1 cellular context compared by ENCODE assay signal in genomic region chr5:72847989-72848473, GRCh38.
TF ChIP-seq lines count a peak whose summit lies in the region.

No MANE protein-coding gene starts in this region.

TF ChIP-seq in HEK293, 187 proteins besides CTCF, POLR2A, EP300 and RAD21 (continued from another document):
- TF ChIP-seq, protein P1, sequence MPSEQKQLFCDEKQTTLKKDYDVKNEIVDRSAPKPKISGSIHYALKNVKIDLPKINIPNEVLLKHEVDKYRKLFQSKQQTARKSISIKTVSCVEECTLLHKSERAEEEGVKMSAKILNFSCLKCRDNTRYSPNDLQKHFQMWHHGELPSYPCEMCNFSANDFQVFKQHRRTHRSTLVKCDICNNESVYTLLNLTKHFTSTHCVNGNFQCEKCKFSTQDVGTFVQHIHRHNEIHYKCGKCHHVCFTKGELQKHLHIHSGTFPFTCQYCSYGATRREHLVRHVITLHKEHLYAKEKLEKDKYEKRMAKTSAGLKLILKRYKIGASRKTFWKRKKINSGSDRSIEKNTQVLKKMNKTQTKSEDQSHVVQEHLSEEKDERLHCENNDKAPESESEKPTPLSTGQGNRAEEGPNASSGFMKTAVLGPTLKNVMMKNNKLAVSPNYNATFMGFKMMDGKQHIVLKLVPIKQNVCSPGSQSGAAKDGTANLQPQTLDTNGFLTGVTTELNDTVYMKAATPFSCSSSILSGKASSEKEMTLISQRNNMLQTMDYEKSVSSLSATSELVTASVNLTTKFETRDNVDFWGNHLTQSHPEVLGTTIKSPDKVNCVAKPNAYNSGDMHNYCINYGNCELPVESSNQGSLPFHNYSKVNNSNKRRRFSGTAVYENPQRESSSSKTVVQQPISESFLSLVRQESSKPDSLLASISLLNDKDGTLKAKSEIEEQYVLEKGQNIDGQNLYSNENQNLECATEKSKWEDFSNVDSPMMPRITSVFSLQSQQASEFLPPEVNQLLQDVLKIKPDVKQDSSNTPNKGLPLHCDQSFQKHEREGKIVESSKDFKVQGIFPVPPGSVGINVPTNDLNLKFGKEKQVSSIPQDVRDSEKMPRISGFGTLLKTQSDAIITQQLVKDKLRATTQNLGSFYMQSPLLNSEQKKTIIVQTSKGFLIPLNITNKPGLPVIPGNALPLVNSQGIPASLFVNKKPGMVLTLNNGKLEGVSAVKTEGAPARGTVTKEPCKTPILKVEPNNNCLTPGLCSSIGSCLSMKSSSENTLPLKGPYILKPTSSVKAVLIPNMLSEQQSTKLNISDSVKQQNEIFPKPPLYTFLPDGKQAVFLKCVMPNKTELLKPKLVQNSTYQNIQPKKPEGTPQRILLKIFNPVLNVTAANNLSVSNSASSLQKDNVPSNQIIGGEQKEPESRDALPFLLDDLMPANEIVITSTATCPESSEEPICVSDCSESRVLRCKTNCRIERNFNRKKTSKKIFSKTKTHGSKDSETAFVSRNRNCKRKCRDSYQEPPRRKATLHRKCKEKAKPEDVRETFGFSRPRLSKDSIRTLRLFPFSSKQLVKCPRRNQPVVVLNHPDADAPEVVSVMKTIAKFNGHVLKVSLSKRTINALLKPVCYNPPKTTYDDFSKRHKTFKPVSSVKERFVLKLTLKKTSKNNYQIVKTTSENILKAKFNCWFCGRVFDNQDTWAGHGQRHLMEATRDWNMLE (tag by site-specific recombination; conservative IDR thresholded peaks at IDR 0.05; ENCODE audit: low read depth), result 0 out of 2 replicates have a peak, but pooled peaks have one; percentile 40
- TF ChIP-seq ZNF529 (tag by site-specific recombination; IDR thresholded peaks at IDR 0.05; ENCODE audit: insufficient replicate concordance) (no peak), ZNF341 (tag by site-specific recombination; IDR thresholded peaks at IDR 0.05; ENCODE audit: low read depth) (peak; percentile 42; the same call in 1 of the 2 replicates), ZNF837 (tag by site-specific recombination; IDR thresholded peaks at IDR 0.05) (no peak), ZBTB1 (tag by site-specific recombination; IDR thresholded peaks at IDR 0.05) (no peak), ZNF629 (tag by site-specific recombination; IDR thresholded peaks at IDR 0.05) (peak; percentile 74), ZNF10 (tag by site-specific recombination; IDR thresholded peaks at IDR 0.05) (no peak), ZNF600 (tag by site-specific recombination; IDR thresholded peaks at IDR 0.05) (peak; percentile 87), TSHZ1 (tag by site-specific recombination; IDR thresholded peaks at IDR 0.05; ENCODE audit: borderline replicate concordance) (peak; percentile 43; the same call in 1 of the 2 replicates), SCRT2 (tag by site-specific recombination; IDR thresholded peaks at IDR 0.05) (peak; percentile 95), ZNF274 (IDR thresholded peaks at IDR 0.05; ENCODE audit: low read length) (no peak), ZNF274 (tag by site-specific recombination; IDR thresholded peaks at IDR 0.05; ENCODE audit: borderline replicate concordance) (no peak), ZNF184 (tag by site-specific recombination; IDR thresholded peaks at IDR 0.05) (0 out of 2 replicates have a peak, but pooled peaks have one; percentile 40), ZNF664 (tag by site-specific recombination; IDR thresholded peaks at IDR 0.05) (no peak), ZNF76 (tag by site-specific recombination; IDR thresholded peaks at IDR 0.05; ENCODE audit: borderline replicate concordance, low read depth) (peak; percentile 71; the same call in 1 of the 2 replicates), OVOL3 (tag by site-specific recombination; IDR thresholded peaks at IDR 0.05) (0 out of 2 replicates have a peak, but pooled peaks have one; percentile 55), ZEB2 (tag by site-specific recombination; IDR thresholded peaks at IDR 0.05) (peak; percentile 89), ZNF394 (tag by site-specific recombination; IDR thresholded peaks at IDR 0.05; ENCODE audit: borderline replicate concordance) (peak; percentile 26; the same call in 1 of the 2 replicates), SP7 (tag by site-specific recombination; IDR thresholded peaks at IDR 0.05) (peak; percentile 82), ZNF24 (tag by site-specific recombination; IDR thresholded peaks at IDR 0.05) (peak; percentile 71; the same call in 1 of the 2 replicates), ZIC2 (tag by site-specific recombination; IDR thresholded peaks at IDR 0.05) (no peak), ZNF560 (tag by site-specific recombination; IDR thresholded peaks at IDR 0.05; ENCODE audit: borderline replicate concordance) (no peak), ZBTB48 (tag by site-specific recombination; IDR thresholded peaks at IDR 0.05) (peak; percentile 59; the same call in 1 of the 2 replicates), GFI1B (tag by site-specific recombination; IDR thresholded peaks at IDR 0.05) (no peak; the same call in 1 of the 2 replicates), ZNF670 (tag by site-specific recombination; IDR thresholded peaks at IDR 0.05; ENCODE audit: low read depth) (no peak), ZNF175 (tag by site-specific recombination; IDR thresholded peaks at IDR 0.05) (no peak)
- TF ChIP-seq, protein P2, sequence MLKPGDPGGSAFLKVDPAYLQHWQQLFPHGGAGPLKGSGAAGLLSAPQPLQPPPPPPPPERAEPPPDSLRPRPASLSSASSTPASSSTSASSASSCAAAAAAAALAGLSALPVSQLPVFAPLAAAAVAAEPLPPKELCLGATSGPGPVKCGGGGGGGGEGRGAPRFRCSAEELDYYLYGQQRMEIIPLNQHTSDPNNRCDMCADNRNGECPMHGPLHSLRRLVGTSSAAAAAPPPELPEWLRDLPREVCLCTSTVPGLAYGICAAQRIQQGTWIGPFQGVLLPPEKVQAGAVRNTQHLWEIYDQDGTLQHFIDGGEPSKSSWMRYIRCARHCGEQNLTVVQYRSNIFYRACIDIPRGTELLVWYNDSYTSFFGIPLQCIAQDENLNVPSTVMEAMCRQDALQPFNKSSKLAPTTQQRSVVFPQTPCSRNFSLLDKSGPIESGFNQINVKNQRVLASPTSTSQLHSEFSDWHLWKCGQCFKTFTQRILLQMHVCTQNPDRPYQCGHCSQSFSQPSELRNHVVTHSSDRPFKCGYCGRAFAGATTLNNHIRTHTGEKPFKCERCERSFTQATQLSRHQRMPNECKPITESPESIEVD (tag by site-specific recombination; IDR thresholded peaks at IDR 0.05), result no peak
- TF ChIP-seq, protein P3, sequence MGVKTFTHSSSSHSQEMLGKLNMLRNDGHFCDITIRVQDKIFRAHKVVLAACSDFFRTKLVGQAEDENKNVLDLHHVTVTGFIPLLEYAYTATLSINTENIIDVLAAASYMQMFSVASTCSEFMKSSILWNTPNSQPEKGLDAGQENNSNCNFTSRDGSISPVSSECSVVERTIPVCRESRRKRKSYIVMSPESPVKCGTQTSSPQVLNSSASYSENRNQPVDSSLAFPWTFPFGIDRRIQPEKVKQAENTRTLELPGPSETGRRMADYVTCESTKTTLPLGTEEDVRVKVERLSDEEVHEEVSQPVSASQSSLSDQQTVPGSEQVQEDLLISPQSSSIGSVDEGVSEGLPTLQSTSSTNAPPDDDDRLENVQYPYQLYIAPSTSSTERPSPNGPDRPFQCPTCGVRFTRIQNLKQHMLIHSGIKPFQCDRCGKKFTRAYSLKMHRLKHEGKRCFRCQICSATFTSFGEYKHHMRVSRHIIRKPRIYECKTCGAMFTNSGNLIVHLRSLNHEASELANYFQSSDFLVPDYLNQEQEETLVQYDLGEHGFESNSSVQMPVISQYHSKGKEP (tag by site-specific recombination; IDR thresholded peaks at IDR 0.05), result peak; percentile 72
- TF ChIP-seq, protein P4, sequence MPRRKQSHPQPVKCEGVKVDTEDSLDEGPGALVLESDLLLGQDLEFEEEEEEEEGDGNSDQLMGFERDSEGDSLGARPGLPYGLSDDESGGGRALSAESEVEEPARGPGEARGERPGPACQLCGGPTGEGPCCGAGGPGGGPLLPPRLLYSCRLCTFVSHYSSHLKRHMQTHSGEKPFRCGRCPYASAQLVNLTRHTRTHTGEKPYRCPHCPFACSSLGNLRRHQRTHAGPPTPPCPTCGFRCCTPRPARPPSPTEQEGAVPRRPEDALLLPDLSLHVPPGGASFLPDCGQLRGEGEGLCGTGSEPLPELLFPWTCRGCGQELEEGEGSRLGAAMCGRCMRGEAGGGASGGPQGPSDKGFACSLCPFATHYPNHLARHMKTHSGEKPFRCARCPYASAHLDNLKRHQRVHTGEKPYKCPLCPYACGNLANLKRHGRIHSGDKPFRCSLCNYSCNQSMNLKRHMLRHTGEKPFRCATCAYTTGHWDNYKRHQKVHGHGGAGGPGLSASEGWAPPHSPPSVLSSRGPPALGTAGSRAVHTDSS (tag by site-specific recombination; IDR thresholded peaks at IDR 0.05), result no peak
- TF ChIP-seq, protein P5, sequence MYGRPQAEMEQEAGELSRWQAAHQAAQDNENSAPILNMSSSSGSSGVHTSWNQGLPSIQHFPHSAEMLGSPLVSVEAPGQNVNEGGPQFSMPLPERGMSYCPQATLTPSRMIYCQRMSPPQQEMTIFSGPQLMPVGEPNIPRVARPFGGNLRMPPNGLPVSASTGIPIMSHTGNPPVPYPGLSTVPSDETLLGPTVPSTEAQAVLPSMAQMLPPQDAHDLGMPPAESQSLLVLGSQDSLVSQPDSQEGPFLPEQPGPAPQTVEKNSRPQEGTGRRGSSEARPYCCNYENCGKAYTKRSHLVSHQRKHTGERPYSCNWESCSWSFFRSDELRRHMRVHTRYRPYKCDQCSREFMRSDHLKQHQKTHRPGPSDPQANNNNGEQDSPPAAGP (tag by site-specific recombination; IDR thresholded peaks at IDR 0.05), result peak; percentile 84
- TF ChIP-seq, protein P6, sequence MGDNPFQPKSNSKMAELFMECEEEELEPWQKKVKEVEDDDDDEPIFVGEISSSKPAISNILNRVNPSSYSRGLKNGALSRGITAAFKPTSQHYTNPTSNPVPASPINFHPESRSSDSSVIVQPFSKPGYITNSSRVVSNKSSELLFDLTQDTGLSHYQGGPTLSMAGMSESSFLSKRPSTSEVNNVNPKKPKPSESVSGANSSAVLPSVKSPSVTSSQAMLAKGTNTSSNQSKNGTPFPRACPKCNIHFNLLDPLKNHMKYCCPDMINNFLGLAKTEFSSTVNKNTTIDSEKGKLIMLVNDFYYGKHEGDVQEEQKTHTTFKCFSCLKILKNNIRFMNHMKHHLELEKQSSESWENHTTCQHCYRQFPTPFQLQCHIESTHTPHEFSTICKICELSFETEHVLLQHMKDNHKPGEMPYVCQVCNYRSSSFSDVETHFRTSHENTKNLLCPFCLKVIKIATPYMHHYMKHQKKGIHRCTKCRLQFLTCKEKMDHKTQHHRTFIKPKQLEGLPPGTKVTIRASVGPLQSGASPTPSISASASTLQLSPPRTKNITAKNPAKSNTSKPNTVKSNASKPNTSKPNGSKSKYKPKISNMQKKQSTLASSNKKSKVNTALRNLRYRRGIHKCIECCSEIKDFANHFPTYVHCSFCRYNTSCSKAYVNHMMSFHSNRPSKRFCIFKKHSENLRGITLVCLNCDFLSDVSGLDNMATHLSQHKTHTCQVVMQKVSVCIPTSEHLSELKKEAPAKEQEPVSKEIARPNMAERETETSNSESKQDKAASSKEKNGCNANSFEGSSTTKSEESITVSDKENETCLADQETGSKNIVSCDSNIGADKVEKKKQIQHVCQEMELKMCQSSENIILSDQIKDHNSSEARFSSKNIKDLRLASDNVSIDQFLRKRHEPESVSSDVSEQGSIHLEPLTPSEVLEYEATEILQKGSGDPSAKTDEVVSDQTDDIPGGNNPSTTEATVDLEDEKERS (tag by site-specific recombination; IDR thresholded peaks at IDR 0.05), result no peak
